ENCODE assay signal across 8 cellular contexts in genomic region chr12:77049767-77050353, GRCh38. TPM values are rescaled to one million over a fixed set of nuclear protein-coding genes. Genes with fewer than 3 reads are reported as not detected.
DNase-seq lines count a peak whose midpoint lies in the region; ATAC-seq and TF ChIP-seq lines count a peak whose summit lies in the region.

No MANE protein-coding gene starts in this region.

- H3K27ac Mint-ChIP-seq in memory B cell, result no peak overlapping the region

- peak; percentile 77 for TF ChIP-seq CTCF in cardiac muscle cell (IDR thresholded peaks at IDR 0.05; ENCODE audit: low read depth, low read length)

- DNase-seq in cardiac muscle cell (ENCODE audit: low read depth in 1 of 2, low spot score in 1 of 2) (peak; percentile 72 to 74), cardiac septum (ENCODE audit: low spot score) (no peak), H4 (ENCODE audit: low spot score) (peak; percentile 69), KBM-7 (peak; percentile 76), NOMO-1 treated with dmso at 0.1 percent for 144 hours (lab: John Stamatoyannopoulos, UW; ENCODE audit: unreplicated experiment) (peak; percentile 2), cerebellar cortex (ENCODE audit: low spot score) (peak; percentile 70), memory B cell (ENCODE audit: low spot score in 2 of 2) (peak; percentile 14 to 39), hepatic stellate cell (ENCODE audit: low spot score) (no peak)

- H3K4me3 ChIP-seq in cardiac muscle cell, result no peak overlapping the region

- H3K9me3 Mint-ChIP-seq in memory B cell, result no peaks in the 10 kb centered on the region

- H3K36me3 Mint-ChIP-seq in memory B cell, result no peaks in the 10 kb centered on the region

- peak; percentile 95 for ATAC-seq in memory B cell (ENCODE audit: low read depth)

- no peaks in the 10 kb centered on the region for H3K9me3 ChIP-seq in cardiac muscle cell (ENCODE audit: low read depth)

- in situ Hi-C loops in KBM-7 (cut with MboI; ENCODE audit: low pct_unique_long_range_greater_than_20kb, low sequenced_read_pairs), result no loop called here

- H3K4me3 Mint-ChIP-seq in memory B cell, result no peak overlapping the region

- H3K27ac ChIP-seq in cardiac muscle cell, result no peak overlapping the region

- no peaks in the 10 kb centered on the region for H3K36me3 ChIP-seq in cardiac muscle cell

- H3K27me3 Mint-ChIP-seq in memory B cell, result no peaks in the 10 kb centered on the region

- no peaks in the 10 kb centered on the region for H3K4me1 ChIP-seq in cardiac muscle cell (ENCODE audit: low read depth)

- H3K4me1 Mint-ChIP-seq in memory B cell, result no peaks in the 10 kb centered on the region

- intact Hi-C loops in cardiac septum (cut with DNase I), result loop anchor here (5.0 kb wide), 1 partner anchor 632 kb away; no protein-coding TSS in a partner anchor

- H3K27me3 ChIP-seq in cardiac muscle cell, result no peaks in the 10 kb centered on the region

RNA-seq across cellular contexts. Expression of gene E2F7, which starts 15.5 kb away (rescaled TPM):
- total RNA-seq in cardiac muscle cell (1.4 and 3.7 TPM in 2 replicates), cardiac septum (0.62 TPM)
- polyA plus RNA-seq in cardiac muscle cell, result 1.8 and 2.2 TPM in 2 replicates
- 12.5 and 16.6 TPM in 2 replicates for total RNA-seq in H4 (2014; rRNA removed; shearing (Covaris generic))

Comparison
In these comparisons a context has a peak if more than half of its experiments do, and no peak if none do; other contexts are left out.
1. DNase-seq: peak in cardiac muscle cell (2 of 2), H4 (single experiment), KBM-7 (single experiment), NOMO-1 treated with dmso at 0.1 percent for 144 hours (single experiment), cerebellar cortex (single experiment) and memory B cell (2 of 2); none in cardiac septum (single experiment) and hepatic stellate cell (single experiment).